In the genomic region with DNA sequence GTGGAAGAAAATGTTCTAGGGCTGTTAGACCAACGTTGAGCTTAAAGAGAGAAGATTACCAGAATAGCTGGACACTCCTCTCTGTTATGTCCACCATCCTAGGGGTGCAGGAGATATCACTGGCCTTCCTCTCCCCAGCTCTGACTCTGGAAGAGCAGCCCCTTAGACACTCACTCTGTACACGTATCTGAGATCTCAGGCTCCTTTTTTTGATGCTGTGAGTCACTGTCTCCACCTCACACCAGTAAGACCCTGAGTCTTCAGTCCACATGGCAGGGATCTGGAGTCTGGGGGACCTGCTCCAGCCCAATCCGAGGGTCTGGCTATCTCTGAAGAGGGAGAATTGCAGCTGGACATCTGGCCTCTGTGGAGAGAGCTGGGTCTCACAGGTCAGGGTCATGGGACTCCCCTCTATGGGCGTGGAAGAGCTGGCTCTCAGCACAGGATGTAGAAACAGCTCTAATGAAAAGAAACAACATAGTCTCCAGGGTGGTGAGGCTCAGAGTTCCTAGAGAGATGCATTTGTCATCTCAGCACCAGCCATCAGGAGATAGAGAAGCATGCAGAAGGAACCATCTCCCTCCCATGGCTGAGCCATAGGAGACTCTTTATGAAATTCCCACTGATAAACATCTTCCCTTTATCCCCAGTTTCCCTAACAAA, we compare ENCODE assay signal across 17 cellular contexts. TPM values are rescaled to one million over a fixed set of nuclear protein-coding genes. Genes with fewer than 3 reads are reported as not detected.
"Had no signal": no experiment of that assay in that cellular context is flagged by ENCODE, and none has a peak within 500 bp of the region (broad histone marks: within the 10 kb centered on the region; RNA-seq: fewer than 3 reads in every experiment).

No MANE protein-coding gene starts in this region.

- H3K4me1 ChIP-seq: body of pancreas had no signal

- H3K36me3 ChIP-seq: neutrophil had no signal

- H3K4me2 ChIP-seq: hepatocyte had no signal

- H3K27me3 ChIP-seq: body of pancreas had no signal

- H2AFZ ChIP-seq: hepatocyte had no signal

- H3K27ac ChIP-seq: body of pancreas, hepatocyte, neutrophil, SK-N-MC had no signal

- H3K4me3 ChIP-seq: body of pancreas, hepatocyte, SK-N-MC had no signal

- H3K79me2 ChIP-seq: hepatocyte had no signal

- H3K27ac Mint-ChIP-seq: activated T-helper 2 cell treated with anti-CD3 and anti-CD28 coated beads, Interferon-gamma antibody, Interleukin-2, Interleukin-4, amounts not matched to agents 10 μg/mL and 5 μg/mL and 100 μg/mL, durations not matched to agents 14 hours and 24 hours and 36 hours had no signal

- ATAC-seq: body of pancreas had no signal

- DNase-seq: activated CD4-positive, alpha-beta T cell treated with anti-CD3 and anti-CD28 coated beads, Interleukin-2, amount 50 U/mL, for 4 hours; activated CD4-positive, CD25-positive, alpha-beta regulatory T cell treated with anti-CD3 and anti-CD28 coated beads, Interleukin-2, amount 50 U/mL, for 72 hours; activated CD8-positive, alpha-beta memory T cell treated with anti-CD3 and anti-CD28 coated beads, Interleukin-2, amount 50 U/mL, for 4 hours; activated naive CD4-positive, alpha-beta T cell treated with anti-CD3 and anti-CD28 coated beads, Interleukin-2, amount 50 U/mL, for 16 hours; amniotic stem cell; body of pancreas; retina; stimulated activated CD4-positive, alpha-beta T cell treated with anti-CD3 and anti-CD28 coated beads, Interleukin-4, amount 100 ng/mL, for 4 hours; substantia nigra; trophoblast cell had no signal

- H3K9me3 ChIP-seq: body of pancreas, neutrophil had no signal

- H3K9me3 Mint-ChIP-seq: activated T-helper 2 cell treated with anti-CD3 and anti-CD28 coated beads, Interferon-gamma antibody, Interleukin-2, Interleukin-4, amounts not matched to agents 10 μg/mL and 5 μg/mL and 100 μg/mL, durations not matched to agents 14 hours and 24 hours and 36 hours had no signal

RNA-seq across cellular contexts. Expression of gene FCRL3, which starts 3.5 kb away (rescaled TPM):
- total RNA-seq: body of pancreas, epithelial cell of proximal tubule, hepatocyte, kidney epithelial cell, myocyte had no signal
